Comparison of ENCODE assay signal across 1 cellular context in the genomic region with DNA sequence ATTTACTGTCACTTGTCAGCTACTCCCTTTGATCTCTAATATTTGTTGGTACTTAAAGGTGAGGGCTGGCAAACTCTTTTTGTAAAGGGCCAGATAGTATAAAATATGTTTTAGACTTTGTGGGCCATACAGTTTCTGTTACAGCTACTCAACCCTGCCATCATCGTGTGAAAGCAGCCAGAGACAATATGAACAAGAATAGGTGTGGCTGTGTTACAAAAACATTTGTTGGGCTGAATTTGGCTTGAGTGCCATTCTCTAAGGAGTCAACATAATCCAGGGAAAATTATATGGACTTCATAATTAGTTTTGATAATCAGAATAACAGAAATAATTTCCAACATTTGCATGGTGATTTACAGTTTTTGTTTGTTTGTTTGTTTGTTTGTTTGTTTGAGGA.
TF ChIP-seq lines count a peak whose summit lies in the region.

No MANE protein-coding gene starts in this region.

TF ChIP-seq in IMR-90, 13 proteins besides CTCF, POLR2A, EP300 and RAD21:
- TF ChIP-seq FOS (IDR thresholded peaks at IDR 0.05; ENCODE audit: low read depth, low read length) = no peak
- TF ChIP-seq, protein P1, sequence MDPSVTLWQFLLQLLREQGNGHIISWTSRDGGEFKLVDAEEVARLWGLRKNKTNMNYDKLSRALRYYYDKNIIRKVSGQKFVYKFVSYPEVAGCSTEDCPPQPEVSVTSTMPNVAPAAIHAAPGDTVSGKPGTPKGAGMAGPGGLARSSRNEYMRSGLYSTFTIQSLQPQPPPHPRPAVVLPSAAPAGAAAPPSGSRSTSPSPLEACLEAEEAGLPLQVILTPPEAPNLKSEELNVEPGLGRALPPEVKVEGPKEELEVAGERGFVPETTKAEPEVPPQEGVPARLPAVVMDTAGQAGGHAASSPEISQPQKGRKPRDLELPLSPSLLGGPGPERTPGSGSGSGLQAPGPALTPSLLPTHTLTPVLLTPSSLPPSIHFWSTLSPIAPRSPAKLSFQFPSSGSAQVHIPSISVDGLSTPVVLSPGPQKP (IDR thresholded peaks at IDR 0.05; ENCODE audit: borderline replicate concordance, low read depth, low read length) = no peak
- no peak for TF ChIP-seq NFE2L2 (IDR thresholded peaks at IDR 0.05; ENCODE audit: low read depth, low read length)
- no peak for TF ChIP-seq SMC3 (IDR thresholded peaks at IDR 0.05; ENCODE audit: low read depth, low read length)
- TF ChIP-seq, protein P2, sequence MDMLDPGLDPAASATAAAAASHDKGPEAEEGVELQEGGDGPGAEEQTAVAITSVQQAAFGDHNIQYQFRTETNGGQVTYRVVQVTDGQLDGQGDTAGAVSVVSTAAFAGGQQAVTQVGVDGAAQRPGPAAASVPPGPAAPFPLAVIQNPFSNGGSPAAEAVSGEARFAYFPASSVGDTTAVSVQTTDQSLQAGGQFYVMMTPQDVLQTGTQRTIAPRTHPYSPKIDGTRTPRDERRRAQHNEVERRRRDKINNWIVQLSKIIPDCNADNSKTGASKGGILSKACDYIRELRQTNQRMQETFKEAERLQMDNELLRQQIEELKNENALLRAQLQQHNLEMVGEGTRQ (IDR thresholded peaks at IDR 0.05; ENCODE audit: low read depth, low read length) = no peak
- no peak for TF ChIP-seq CEBPB (IDR thresholded peaks at IDR 0.05; ENCODE audit: low read depth, low read length)
- TF ChIP-seq CHD1 (IDR thresholded peaks at IDR 0.05; ENCODE audit: low read depth, low read length) = no peak
- TF ChIP-seq RFX5 (IDR thresholded peaks at IDR 0.05; ENCODE audit: low read depth, low read length) = no peak
- TF ChIP-seq BHLHE40 (IDR thresholded peaks at IDR 0.05; ENCODE audit: low read depth, low read length) = no peak
TF ChIP-seq in IMR-90: peak in this region for 0.
